10 cellular contexts compared by ENCODE assay signal in genomic region chr2:172105715-172106124, GRCh38. TPM values are rescaled to one million over a fixed set of nuclear protein-coding genes. Genes with fewer than 3 reads are reported as not detected.
A peak's percentile ranks its signal among the peaks of the same experiment; 100 is the strongest.
DNase-seq lines count a peak whose midpoint lies in the region; ATAC-seq and TF ChIP-seq lines count a peak whose summit lies in the region.
"Had no signal": no experiment of that assay in that cellular context is flagged by ENCODE, and none has a peak within 500 bp of the region (broad histone marks: within the 10 kb centered on the region; RNA-seq: fewer than 3 reads in every experiment).

No MANE protein-coding gene starts in this region.

- intact Hi-C loops in activated CD4-positive, alpha-beta memory T cell treated with anti-CD3 and anti-CD28 coated beads for 36 hours (cut with micrococcal nuclease): loop anchor here (1.0 to 2.0 kb wide), 3 partner anchors 357 to 531 kb away; no protein-coding TSS in a partner anchor
- intact Hi-C loops in dorsolateral prefrontal cortex (cut with DNase I): loop anchor here in 1 of 2 donors (10.0 kb wide), 1 partner anchor 531 kb away; no protein-coding TSS in a partner anchor

- H3K4me1 Mint-ChIP-seq in activated CD4-positive, alpha-beta memory T cell treated with anti-CD3 and anti-CD28 coated beads for 36 hours (ENCODE audit: low read depth): peaks cover 43% of the 10 kb centered on the region
- H3K4me1 Mint-ChIP-seq in stimulated activated naive B cell treated with anti-CD40 and anti-IgM and Interleukin-4, amounts not matched to agents 10 μg/mL and 1 μg/mL and 100 μg/mL, for 72 hours: peaks cover 38 to 51% of the 10 kb centered on the region in 2 donors

- no peak overlapping the region for H3K27ac Mint-ChIP-seq in activated CD4-positive, alpha-beta memory T cell treated with anti-CD3 and anti-CD28 coated beads for 36 hours
- H3K27ac Mint-ChIP-seq in stimulated activated naive B cell treated with anti-CD40 and anti-IgM and Interleukin-4, amounts not matched to agents 10 μg/mL and 1 μg/mL and 100 μg/mL, for 72 hours: peak overlapping the region; percentile 65

- POLR2A ChIA-PET in activated CD4-positive, alpha-beta memory T cell treated with anti-CD3 and anti-CD28 coated beads for 36 hours (lab: Charles Lee): no interaction called here

- DNase-seq in activated effector memory CD4-positive, alpha-beta T cell treated with anti-CD3 and anti-CD28 coated beads, Interleukin-2, amount 50 U/mL, for 16 hours: peak; percentile 48
- DNase-seq in activated effector memory CD4-positive, alpha-beta T cell treated with Interleukin-2 at 50 U/mL for 16 hours: no peak
- no peak for DNase-seq in activated CD4-positive, alpha-beta memory T cell treated with anti-CD3 and anti-CD28 coated beads for 36 hours
- DNase-seq in foreskin fibroblast (no peak), dorsolateral prefrontal cortex (no peak), NCI-H1105 (lab: John Stamatoyannopoulos, UW) (no peak)
- no peak for DNase-seq in stimulated activated naive B cell treated with anti-CD40 and anti-IgM and Interleukin-4, amounts not matched to agents 10 μg/mL and 1 μg/mL and 100 μg/mL, for 72 hours
- DNase-seq: RPMI8226 had no signal

- H3K27ac ChIP-seq in dorsolateral prefrontal cortex: no peak overlapping the region

- ATAC-seq in stimulated activated naive B cell treated with anti-CD40 and anti-IgM and Interleukin-4, amounts not matched to agents 10 μg/mL and 1 μg/mL and 100 μg/mL, for 72 hours (replicated peaks): no peak
- no peak for ATAC-seq in GM21737 (IDR thresholded peaks at IDR 0.05; ENCODE audit: unreplicated experiment)

- H3K4me3 Mint-ChIP-seq in activated CD4-positive, alpha-beta memory T cell treated with anti-CD3 and anti-CD28 coated beads for 36 hours: peak overlapping the region; percentile 23
- no peak overlapping the region for H3K4me3 Mint-ChIP-seq in stimulated activated naive B cell treated with anti-CD40 and anti-IgM and Interleukin-4, amounts not matched to agents 10 μg/mL and 1 μg/mL and 100 μg/mL, for 72 hours

- H3K4me3 ChIP-seq in foreskin fibroblast (ENCODE audit: low read depth in 1 of 2, low read length in 2 of 2) (peak overlapping the region; percentile 54 to 58), dorsolateral prefrontal cortex (peak overlapping the region in 16 of 59 donors; percentile 8 to 40 (median 32))

- H3K9me3 Mint-ChIP-seq in activated CD4-positive, alpha-beta memory T cell treated with anti-CD3 and anti-CD28 coated beads for 36 hours: no peaks in the 10 kb centered on the region
- peaks cover 0 to 3% of the 10 kb centered on the region in 2 donors for H3K9me3 Mint-ChIP-seq in stimulated activated naive B cell treated with anti-CD40 and anti-IgM and Interleukin-4, amounts not matched to agents 10 μg/mL and 1 μg/mL and 100 μg/mL, for 72 hours

- H3K27me3 ChIP-seq in dorsolateral prefrontal cortex: peaks cover 26 to 90% (median 81%) of the 10 kb centered on the region in 45 donors

- H3K27me3 Mint-ChIP-seq in activated CD4-positive, alpha-beta memory T cell treated with anti-CD3 and anti-CD28 coated beads for 36 hours: peaks cover 79% of the 10 kb centered on the region
- H3K27me3 Mint-ChIP-seq in stimulated activated naive B cell treated with anti-CD40 and anti-IgM and Interleukin-4, amounts not matched to agents 10 μg/mL and 1 μg/mL and 100 μg/mL, for 72 hours: peaks cover 63 to 92% of the 10 kb centered on the region in 2 donors

- CTCF ChIA-PET in activated CD4-positive, alpha-beta memory T cell treated with anti-CD3 and anti-CD28 coated beads for 36 hours (lab: Charles Lee): interaction anchor here (0.8 to 6.8 kb wide), 10 partner anchors 8 to 709 kb away, joined by 3 to 116 read pairs (median 4); partner anchors contain the start of gene DLX1

- no peak for TF ChIP-seq CTCF in foreskin fibroblast (IDR thresholded peaks at IDR 0.05; ENCODE audit: low read depth, low read length)
- no peak for TF ChIP-seq CTCF in dorsolateral prefrontal cortex (IDR thresholded peaks at IDR 0.05 in 54 of 56, conservative IDR thresholded peaks at IDR 0.05 in 2 of 56; ENCODE audit: low read depth in 1 of 56, partially characterized antibody in 56 of 56)

- no peaks in the 10 kb centered on the region for H3K36me3 Mint-ChIP-seq in activated CD4-positive, alpha-beta memory T cell treated with anti-CD3 and anti-CD28 coated beads for 36 hours
- H3K36me3 Mint-ChIP-seq in stimulated activated naive B cell treated with anti-CD40 and anti-IgM and Interleukin-4, amounts not matched to agents 10 μg/mL and 1 μg/mL and 100 μg/mL, for 72 hours: peaks cover 0 to 8% of the 10 kb centered on the region in 2 donors

RNA-seq across cellular contexts. Expression of gene DLX2, which starts 3.0 kb away (rescaled TPM):
- not detected for total RNA-seq in activated CD4-positive, alpha-beta memory T cell treated with anti-CD3 and anti-CD28 coated beads for 36 hours
- 1 to 10 TPM in 111 of 120 experiments, under 1 TPM in 9; 0.39 to 4.2 (median 1.8) TPM for total RNA-seq in dorsolateral prefrontal cortex
- total RNA-seq: cardiac septum had no signal

RNA-seq across cellular contexts. Expression of gene DLX1, which starts 20.4 kb away (rescaled TPM):
- not detected for total RNA-seq in activated CD4-positive, alpha-beta memory T cell treated with anti-CD3 and anti-CD28 coated beads for 36 hours
- 10 to 100 TPM in 53 of 120 experiments, 1 to 10 TPM in 67; 1.5 to 24.3 (median 9.6) TPM for total RNA-seq in dorsolateral prefrontal cortex
- total RNA-seq: cardiac septum had no signal
